ENCODE assay signal across 1 cellular context in the genomic region with DNA sequence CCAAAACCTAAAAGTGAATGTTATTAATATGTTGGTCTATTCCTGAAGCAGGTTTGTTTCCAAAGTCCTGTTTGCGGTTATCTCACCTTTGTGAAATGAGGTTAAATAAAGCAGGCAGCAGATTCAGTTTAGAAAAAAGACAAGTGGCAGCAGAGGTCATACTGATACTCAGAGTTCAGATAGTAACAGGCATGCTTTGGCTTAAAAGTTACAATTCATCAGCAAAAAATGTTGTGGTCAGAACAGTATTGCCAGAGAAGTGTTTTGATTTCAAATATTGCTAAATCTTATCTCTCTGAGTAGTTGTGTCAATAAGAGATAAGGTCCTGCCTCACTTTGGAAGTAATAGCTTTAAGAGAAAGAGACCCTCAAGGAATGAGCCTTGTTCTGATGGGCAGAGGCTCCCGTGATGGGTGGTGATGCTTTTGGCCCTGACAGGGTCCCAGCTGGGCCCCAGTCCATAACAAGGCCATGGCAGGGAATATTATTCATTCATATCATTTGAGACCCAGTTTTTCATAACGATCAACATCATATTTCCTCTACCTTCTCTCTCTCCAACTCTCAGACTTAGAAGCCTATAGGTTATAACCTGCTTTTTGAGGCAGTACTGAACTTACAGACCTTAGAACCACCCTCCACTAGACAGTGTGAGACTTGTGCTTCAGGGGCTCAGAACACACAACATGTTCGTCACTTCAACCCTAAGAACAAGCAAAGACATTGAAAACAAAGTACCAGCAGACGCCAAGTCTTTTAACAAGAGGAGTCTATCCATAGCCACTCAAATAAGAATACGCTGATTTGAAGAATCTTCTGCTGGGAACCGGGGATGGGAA.
TF ChIP-seq lines count a peak whose summit lies in the region.

No MANE protein-coding gene starts in this region.

TF ChIP-seq in HepG2, 621 proteins besides CTCF, POLR2A, EP300 and RAD21 (continued from another document and continues in another):
- TF ChIP-seq, protein P1, sequence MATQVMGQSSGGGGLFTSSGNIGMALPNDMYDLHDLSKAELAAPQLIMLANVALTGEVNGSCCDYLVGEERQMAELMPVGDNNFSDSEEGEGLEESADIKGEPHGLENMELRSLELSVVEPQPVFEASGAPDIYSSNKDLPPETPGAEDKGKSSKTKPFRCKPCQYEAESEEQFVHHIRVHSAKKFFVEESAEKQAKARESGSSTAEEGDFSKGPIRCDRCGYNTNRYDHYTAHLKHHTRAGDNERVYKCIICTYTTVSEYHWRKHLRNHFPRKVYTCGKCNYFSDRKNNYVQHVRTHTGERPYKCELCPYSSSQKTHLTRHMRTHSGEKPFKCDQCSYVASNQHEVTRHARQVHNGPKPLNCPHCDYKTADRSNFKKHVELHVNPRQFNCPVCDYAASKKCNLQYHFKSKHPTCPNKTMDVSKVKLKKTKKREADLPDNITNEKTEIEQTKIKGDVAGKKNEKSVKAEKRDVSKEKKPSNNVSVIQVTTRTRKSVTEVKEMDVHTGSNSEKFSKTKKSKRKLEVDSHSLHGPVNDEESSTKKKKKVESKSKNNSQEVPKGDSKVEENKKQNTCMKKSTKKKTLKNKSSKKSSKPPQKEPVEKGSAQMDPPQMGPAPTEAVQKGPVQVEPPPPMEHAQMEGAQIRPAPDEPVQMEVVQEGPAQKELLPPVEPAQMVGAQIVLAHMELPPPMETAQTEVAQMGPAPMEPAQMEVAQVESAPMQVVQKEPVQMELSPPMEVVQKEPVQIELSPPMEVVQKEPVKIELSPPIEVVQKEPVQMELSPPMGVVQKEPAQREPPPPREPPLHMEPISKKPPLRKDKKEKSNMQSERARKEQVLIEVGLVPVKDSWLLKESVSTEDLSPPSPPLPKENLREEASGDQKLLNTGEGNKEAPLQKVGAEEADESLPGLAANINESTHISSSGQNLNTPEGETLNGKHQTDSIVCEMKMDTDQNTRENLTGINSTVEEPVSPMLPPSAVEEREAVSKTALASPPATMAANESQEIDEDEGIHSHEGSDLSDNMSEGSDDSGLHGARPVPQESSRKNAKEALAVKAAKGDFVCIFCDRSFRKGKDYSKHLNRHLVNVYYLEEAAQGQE (IDR thresholded peaks at IDR 0.05; ENCODE audit: borderline replicate concordance in 1 of 2, low read depth in 1 of 2, low read length in 2 of 2) = peak in 1 of 2 experiments; percentile 68; a peak in 2 of 4 replicates
- TF ChIP-seq JARID2 (CRISPR knock-in tag; IDR thresholded peaks at IDR 0.05; ENCODE audit: insufficient replicate concordance) = no peak
- no peak for TF ChIP-seq ZBTB38 (CRISPR knock-in tag; IDR thresholded peaks at IDR 0.05)
- no peak for TF ChIP-seq TP53 (CRISPR knock-in tag; conservative IDR thresholded peaks at IDR 0.05)
- no peak for TF ChIP-seq SP4 (CRISPR knock-in tag; IDR thresholded peaks at IDR 0.05)
- TF ChIP-seq, protein P2, sequence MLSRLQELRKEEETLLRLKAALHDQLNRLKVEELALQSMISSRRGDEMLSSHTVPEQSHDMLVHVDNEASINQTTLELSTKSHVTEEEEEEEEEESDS (CRISPR knock-in tag; IDR thresholded peaks at IDR 0.05; ENCODE audit: borderline replicate concordance) = no peak
- TF ChIP-seq HOXA5 (CRISPR knock-in tag; IDR thresholded peaks at IDR 0.05) = no peak
- TF ChIP-seq FOXK1 (CRISPR knock-in tag; IDR thresholded peaks at IDR 0.05; ENCODE audit: borderline replicate concordance, low read depth) = peak; percentile 65; the same call in 1 of the 2 replicates
- TF ChIP-seq GZF1 (CRISPR knock-in tag; IDR thresholded peaks at IDR 0.05) = no peak
- TF ChIP-seq, protein P3, sequence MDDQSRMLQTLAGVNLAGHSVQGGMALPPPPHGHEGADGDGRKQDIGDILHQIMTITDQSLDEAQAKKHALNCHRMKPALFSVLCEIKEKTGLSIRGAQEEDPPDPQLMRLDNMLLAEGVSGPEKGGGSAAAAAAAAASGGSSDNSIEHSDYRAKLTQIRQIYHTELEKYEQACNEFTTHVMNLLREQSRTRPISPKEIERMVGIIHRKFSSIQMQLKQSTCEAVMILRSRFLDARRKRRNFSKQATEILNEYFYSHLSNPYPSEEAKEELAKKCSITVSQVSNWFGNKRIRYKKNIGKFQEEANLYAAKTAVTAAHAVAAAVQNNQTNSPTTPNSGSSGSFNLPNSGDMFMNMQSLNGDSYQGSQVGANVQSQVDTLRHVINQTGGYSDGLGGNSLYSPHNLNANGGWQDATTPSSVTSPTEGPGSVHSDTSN (CRISPR knock-in tag; IDR thresholded peaks at IDR 0.05; ENCODE audit: borderline replicate concordance) = no peak
- TF ChIP-seq ZNF225 (CRISPR knock-in tag; IDR thresholded peaks at IDR 0.05) = no peak
- no peak for TF ChIP-seq ZNF441 (CRISPR knock-in tag; IDR thresholded peaks at IDR 0.05; ENCODE audit: borderline replicate concordance)
- TF ChIP-seq NFATC3 (CRISPR knock-in tag; IDR thresholded peaks at IDR 0.05) = no peak
- no peak for TF ChIP-seq ZNF296 (CRISPR knock-in tag; conservative IDR thresholded peaks at IDR 0.05)
- no peak for TF ChIP-seq HOXA7 (CRISPR knock-in tag; IDR thresholded peaks at IDR 0.05)
- peak; percentile 69; the same call in 1 of the 2 replicates for TF ChIP-seq JUN (CRISPR knock-in tag; IDR thresholded peaks at IDR 0.05)
- peak; percentile 58; the same call in 1 of the 2 replicates for TF ChIP-seq SATB2 (CRISPR knock-in tag; IDR thresholded peaks at IDR 0.05)
- TF ChIP-seq FIP1L1 (IDR thresholded peaks at IDR 0.05; ENCODE audit: borderline replicate concordance, insufficient read depth, low read depth, low read length) = no peak
- no peak for TF ChIP-seq ZBTB7A (CRISPR knock-in tag; IDR thresholded peaks at IDR 0.05)
- TF ChIP-seq POGZ (CRISPR knock-in tag; IDR thresholded peaks at IDR 0.05) = 0 out of 2 replicates have a peak, but pooled peaks have one; percentile 34
- no peak for TF ChIP-seq ZNF556 (CRISPR knock-in tag; IDR thresholded peaks at IDR 0.05; ENCODE audit: borderline replicate concordance)
- no peak for TF ChIP-seq ZNF510 (CRISPR knock-in tag; IDR thresholded peaks at IDR 0.05; ENCODE audit: low read depth)
- TF ChIP-seq LCORL (IDR thresholded peaks at IDR 0.05) = no peak
- 0 out of 2 replicates have a peak, but pooled peaks have one; percentile 25 for TF ChIP-seq LCORL (CRISPR knock-in tag; IDR thresholded peaks at IDR 0.05)
- TF ChIP-seq, protein P4, sequence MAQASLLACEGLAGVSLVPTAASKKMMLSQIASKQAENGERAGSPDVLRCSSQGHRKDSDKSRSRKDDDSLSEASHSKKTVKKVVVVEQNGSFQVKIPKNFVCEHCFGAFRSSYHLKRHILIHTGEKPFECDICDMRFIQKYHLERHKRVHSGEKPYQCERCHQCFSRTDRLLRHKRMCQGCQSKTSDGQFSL (CRISPR knock-in tag; IDR thresholded peaks at IDR 0.05) = no peak
- TF ChIP-seq, protein P5, sequence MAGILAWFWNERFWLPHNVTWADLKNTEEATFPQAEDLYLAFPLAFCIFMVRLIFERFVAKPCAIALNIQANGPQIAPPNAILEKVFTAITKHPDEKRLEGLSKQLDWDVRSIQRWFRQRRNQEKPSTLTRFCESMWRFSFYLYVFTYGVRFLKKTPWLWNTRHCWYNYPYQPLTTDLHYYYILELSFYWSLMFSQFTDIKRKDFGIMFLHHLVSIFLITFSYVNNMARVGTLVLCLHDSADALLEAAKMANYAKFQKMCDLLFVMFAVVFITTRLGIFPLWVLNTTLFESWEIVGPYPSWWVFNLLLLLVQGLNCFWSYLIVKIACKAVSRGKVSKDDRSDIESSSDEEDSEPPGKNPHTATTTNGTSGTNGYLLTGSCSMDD (CRISPR knock-in tag; IDR thresholded peaks at IDR 0.05) = no peak
- TF ChIP-seq ZNF10 (CRISPR knock-in tag; IDR thresholded peaks at IDR 0.05; ENCODE audit: borderline replicate concordance, low read depth) = no peak
- TF ChIP-seq ZNF652 (CRISPR knock-in tag; IDR thresholded peaks at IDR 0.05; ENCODE audit: borderline replicate concordance, low read depth) = no peak
- TF ChIP-seq ZNF34 (CRISPR knock-in tag; IDR thresholded peaks at IDR 0.05; ENCODE audit: borderline replicate concordance) = no peak
- TF ChIP-seq MXD4 (CRISPR knock-in tag; IDR thresholded peaks at IDR 0.05) = no peak
- TF ChIP-seq, protein P6, sequence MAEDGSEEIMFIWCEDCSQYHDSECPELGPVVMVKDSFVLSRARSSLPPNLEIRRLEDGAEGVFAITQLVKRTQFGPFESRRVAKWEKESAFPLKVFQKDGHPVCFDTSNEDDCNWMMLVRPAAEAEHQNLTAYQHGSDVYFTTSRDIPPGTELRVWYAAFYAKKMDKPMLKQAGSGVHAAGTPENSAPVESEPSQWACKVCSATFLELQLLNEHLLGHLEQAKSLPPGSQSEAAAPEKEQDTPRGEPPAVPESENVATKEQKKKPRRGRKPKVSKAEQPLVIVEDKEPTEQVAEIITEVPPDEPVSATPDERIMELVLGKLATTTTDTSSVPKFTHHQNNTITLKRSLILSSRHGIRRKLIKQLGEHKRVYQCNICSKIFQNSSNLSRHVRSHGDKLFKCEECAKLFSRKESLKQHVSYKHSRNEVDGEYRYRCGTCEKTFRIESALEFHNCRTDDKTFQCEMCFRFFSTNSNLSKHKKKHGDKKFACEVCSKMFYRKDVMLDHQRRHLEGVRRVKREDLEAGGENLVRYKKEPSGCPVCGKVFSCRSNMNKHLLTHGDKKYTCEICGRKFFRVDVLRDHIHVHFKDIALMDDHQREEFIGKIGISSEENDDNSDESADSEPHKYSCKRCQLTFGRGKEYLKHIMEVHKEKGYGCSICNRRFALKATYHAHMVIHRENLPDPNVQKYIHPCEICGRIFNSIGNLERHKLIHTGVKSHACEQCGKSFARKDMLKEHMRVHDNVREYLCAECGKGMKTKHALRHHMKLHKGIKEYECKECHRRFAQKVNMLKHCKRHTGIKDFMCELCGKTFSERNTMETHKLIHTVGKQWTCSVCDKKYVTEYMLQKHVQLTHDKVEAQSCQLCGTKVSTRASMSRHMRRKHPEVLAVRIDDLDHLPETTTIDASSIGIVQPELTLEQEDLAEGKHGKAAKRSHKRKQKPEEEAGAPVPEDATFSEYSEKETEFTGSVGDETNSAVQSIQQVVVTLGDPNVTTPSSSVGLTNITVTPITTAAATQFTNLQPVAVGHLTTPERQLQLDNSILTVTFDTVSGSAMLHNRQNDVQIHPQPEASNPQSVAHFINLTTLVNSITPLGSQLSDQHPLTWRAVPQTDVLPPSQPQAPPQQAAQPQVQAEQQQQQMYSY (CRISPR knock-in tag; IDR thresholded peaks at IDR 0.05) = no peak
- TF ChIP-seq ZNF251 (CRISPR knock-in tag; IDR thresholded peaks at IDR 0.05) = no peak
- no peak for TF ChIP-seq ZNF629 (CRISPR knock-in tag; conservative IDR thresholded peaks at IDR 0.05)
- TF ChIP-seq NCOA2 (CRISPR knock-in tag; IDR thresholded peaks at IDR 0.05) = peak; percentile 83
- TF ChIP-seq, protein P7, sequence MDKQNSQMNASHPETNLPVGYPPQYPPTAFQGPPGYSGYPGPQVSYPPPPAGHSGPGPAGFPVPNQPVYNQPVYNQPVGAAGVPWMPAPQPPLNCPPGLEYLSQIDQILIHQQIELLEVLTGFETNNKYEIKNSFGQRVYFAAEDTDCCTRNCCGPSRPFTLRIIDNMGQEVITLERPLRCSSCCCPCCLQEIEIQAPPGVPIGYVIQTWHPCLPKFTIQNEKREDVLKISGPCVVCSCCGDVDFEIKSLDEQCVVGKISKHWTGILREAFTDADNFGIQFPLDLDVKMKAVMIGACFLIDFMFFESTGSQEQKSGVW (CRISPR knock-in tag; IDR thresholded peaks at IDR 0.05; ENCODE audit: borderline replicate concordance) = no peak
- no peak for TF ChIP-seq ZMYM2 (CRISPR knock-in tag; IDR thresholded peaks at IDR 0.05)
- no peak for TF ChIP-seq ZNF350 (CRISPR knock-in tag; IDR thresholded peaks at IDR 0.05; ENCODE audit: borderline replicate concordance, low read depth)
- TF ChIP-seq MTA1 (CRISPR knock-in tag; IDR thresholded peaks at IDR 0.05; ENCODE audit: borderline replicate concordance) = no peak
- no peak for TF ChIP-seq ZNF256 (CRISPR knock-in tag; conservative IDR thresholded peaks at IDR 0.05)
- no peak for TF ChIP-seq MATR3 (CRISPR knock-in tag; IDR thresholded peaks at IDR 0.05)
- no peak for TF ChIP-seq HOXA3 (CRISPR knock-in tag; IDR thresholded peaks at IDR 0.05)
- TF ChIP-seq IRF2 (CRISPR knock-in tag; IDR thresholded peaks at IDR 0.05) = no peak
- TF ChIP-seq SETDB1 (CRISPR knock-in tag; IDR thresholded peaks at IDR 0.05; ENCODE audit: borderline replicate concordance) = no peak
- peak; percentile 42 for TF ChIP-seq ZFP36 (IDR thresholded peaks at IDR 0.05; ENCODE audit: borderline replicate concordance, low read depth, low read length, partially characterized antibody)
- no peak for TF ChIP-seq ZNF737 (CRISPR knock-in tag; IDR thresholded peaks at IDR 0.05; ENCODE audit: borderline replicate concordance)
- no peak for TF ChIP-seq SMARCC2 (IDR thresholded peaks at IDR 0.05)
- TF ChIP-seq ZSCAN20 (CRISPR knock-in tag; IDR thresholded peaks at IDR 0.05; ENCODE audit: borderline replicate concordance) = no peak
- TF ChIP-seq ZNF816 (CRISPR knock-in tag; IDR thresholded peaks at IDR 0.05; ENCODE audit: borderline replicate concordance) = no peak
- TF ChIP-seq KDM5B (CRISPR knock-in tag; IDR thresholded peaks at IDR 0.05; ENCODE audit: borderline replicate concordance) = no peak
- no peak for TF ChIP-seq PTBP1 (IDR thresholded peaks at IDR 0.05; ENCODE audit: low read depth, low read length, poor library complexity, severe bottlenecking)
- TF ChIP-seq, protein P8, sequence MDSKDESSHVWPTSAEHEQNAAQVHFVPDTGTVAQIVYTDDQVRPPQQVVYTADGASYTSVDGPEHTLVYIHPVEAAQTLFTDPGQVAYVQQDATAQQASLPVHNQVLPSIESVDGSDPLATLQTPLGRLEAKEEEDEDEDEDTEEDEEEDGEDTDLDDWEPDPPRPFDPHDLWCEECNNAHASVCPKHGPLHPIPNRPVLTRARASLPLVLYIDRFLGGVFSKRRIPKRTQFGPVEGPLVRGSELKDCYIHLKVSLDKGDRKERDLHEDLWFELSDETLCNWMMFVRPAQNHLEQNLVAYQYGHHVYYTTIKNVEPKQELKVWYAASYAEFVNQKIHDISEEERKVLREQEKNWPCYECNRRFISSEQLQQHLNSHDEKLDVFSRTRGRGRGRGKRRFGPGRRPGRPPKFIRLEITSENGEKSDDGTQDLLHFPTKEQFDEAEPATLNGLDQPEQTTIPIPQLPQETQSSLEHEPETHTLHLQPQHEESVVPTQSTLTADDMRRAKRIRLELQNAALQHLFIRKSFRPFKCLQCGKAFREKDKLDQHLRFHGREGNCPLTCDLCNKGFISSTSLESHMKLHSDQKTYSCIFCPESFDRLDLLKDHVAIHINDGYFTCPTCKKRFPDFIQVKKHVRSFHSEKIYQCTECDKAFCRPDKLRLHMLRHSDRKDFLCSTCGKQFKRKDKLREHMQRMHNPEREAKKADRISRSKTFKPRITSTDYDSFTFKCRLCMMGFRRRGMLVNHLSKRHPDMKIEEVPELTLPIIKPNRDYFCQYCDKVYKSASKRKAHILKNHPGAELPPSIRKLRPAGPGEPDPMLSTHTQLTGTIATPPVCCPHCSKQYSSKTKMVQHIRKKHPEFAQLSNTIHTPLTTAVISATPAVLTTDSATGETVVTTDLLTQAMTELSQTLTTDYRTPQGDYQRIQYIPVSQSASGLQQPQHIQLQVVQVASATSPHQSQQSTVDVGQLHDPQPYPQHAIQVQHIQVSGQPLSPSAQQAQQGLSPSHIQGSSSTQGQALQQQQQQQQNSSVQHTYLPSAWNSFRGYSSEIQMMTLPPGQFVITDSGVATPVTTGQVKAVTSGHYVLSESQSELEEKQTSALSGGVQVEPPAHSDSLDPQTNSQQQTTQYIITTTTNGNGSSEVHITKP (CRISPR knock-in tag; IDR thresholded peaks at IDR 0.05; ENCODE audit: low read depth) = no peak
- no peak for TF ChIP-seq TMF1 (CRISPR knock-in tag; IDR thresholded peaks at IDR 0.05; ENCODE audit: low read depth)
- TF ChIP-seq ATF7-NPFF (CRISPR knock-in tag; IDR thresholded peaks at IDR 0.05; ENCODE audit: low read depth) = no peak
- TF ChIP-seq PCBP2 (optimal IDR thresholded peaks at IDR 0.05; ENCODE audit: low read depth, low read length, poor library complexity, severe bottlenecking) = no peak
- TF ChIP-seq ZMYM3 (CRISPR knock-in tag; IDR thresholded peaks at IDR 0.05) = no peak
